Comparison of ENCODE assay signal across 8 cellular contexts in genomic region chr1:37858931-37859506, GRCh38. TPM values are rescaled to one million over a fixed set of nuclear protein-coding genes. Genes with fewer than 3 reads are reported as not detected.
DNase-seq lines count a peak whose midpoint lies in the region; ATAC-seq and TF ChIP-seq lines count a peak whose summit lies in the region.

No MANE protein-coding gene starts in this region.

- peak overlapping the region; percentile 98 for H3K27ac Mint-ChIP-seq in activated naive CD8-positive, alpha-beta T cell

- peaks cover 37% of the 10 kb centered on the region for H3K36me3 ChIP-seq in right atrium auricular region
- peaks cover 12 to 37% (median 16%) of the 10 kb centered on the region in 3 donors for H3K36me3 ChIP-seq in skeletal muscle tissue (ENCODE audit: control insufficient read depth in 3 of 3, insufficient read depth in 3 of 3, low read length in 3 of 3)

- H3K27me3 ChIP-seq in right atrium auricular region (no peaks in the 10 kb centered on the region), skeletal muscle tissue (ENCODE audit: control insufficient read depth in 3 of 3, insufficient read depth in 3 of 3, low read length in 3 of 3) (no peaks in the 10 kb centered on the region)

- H3K27ac ChIP-seq in right atrium auricular region = peak overlapping the region; percentile 91
- H3K27ac ChIP-seq in skeletal muscle tissue (ENCODE audit: low read depth, low read length) = peak overlapping the region; percentile 88

- ATAC-seq in GM19023 (IDR thresholded peaks at IDR 0.05; ENCODE audit: unreplicated experiment) = peak; percentile 28

- H3K4me3 ChIP-seq in AG04449 (ENCODE audit: low read depth, low read length) (peak overlapping the region; percentile 99), right atrium auricular region (peak overlapping the region; percentile 93 to 96), skeletal muscle tissue (ENCODE audit: low read length in 3 of 3) (peak overlapping the region; percentile 94 to 99 (median 98))

- no peaks in the 10 kb centered on the region for H3K27me3 Mint-ChIP-seq in activated naive CD8-positive, alpha-beta T cell

- no peaks in the 10 kb centered on the region for H3K9me3 ChIP-seq in right atrium auricular region
- H3K9me3 ChIP-seq in skeletal muscle tissue (ENCODE audit: control insufficient read depth in 3 of 3, low read length in 3 of 3) = no peaks in the 10 kb centered on the region

- DNase-seq in AG04449 (ENCODE audit: low read depth, low spot score) (no peak), HK-2 (ENCODE audit: unreplicated experiment) (peak; percentile 17), right atrium auricular region (ENCODE audit: low spot score) (no peak), activated gamma-delta T cell treated with Interleukin-2 at 50 U/mL for 16 hours (no peak), DMS153 (lab: John Stamatoyannopoulos, UW) (no peak)

- POLR2A ChIA-PET in AG04449 (lab: Yijun Ruan, JAX) = interaction anchor here (1.0 to 1.5 kb wide), 6 partner anchors 8 to 167 kb away, joined by 3 to 10 read pairs (median 3); partner anchors contain the start of genes C1orf122, CDCA8 and YRDC

- peaks cover 3% of the 10 kb centered on the region for H3K36me3 Mint-ChIP-seq in activated naive CD8-positive, alpha-beta T cell

- H3K9me3 Mint-ChIP-seq in activated naive CD8-positive, alpha-beta T cell (ENCODE audit: low read depth) = no peaks in the 10 kb centered on the region

- H3K4me1 Mint-ChIP-seq in activated naive CD8-positive, alpha-beta T cell (ENCODE audit: low read depth) = peaks cover 40% of the 10 kb centered on the region

- peaks cover 3 to 33% of the 10 kb centered on the region in 2 donors for H3K4me1 ChIP-seq in right atrium auricular region
- peaks cover 20 to 45% (median 21%) of the 10 kb centered on the region in 3 donors for H3K4me1 ChIP-seq in skeletal muscle tissue (ENCODE audit: control insufficient read depth in 3 of 3, insufficient read depth in 3 of 3, low read length in 3 of 3)

- peak overlapping the region; percentile 94 to 98 (median 96) for H3K9ac ChIP-seq in skeletal muscle tissue (ENCODE audit: low read depth in 1 of 3, low read length in 3 of 3)

- TF ChIP-seq CTCF in AG04449 (IDR thresholded peaks at IDR 0.05; ENCODE audit: insufficient read depth, low read length, missing control alignments) (no peak), right atrium auricular region (IDR thresholded peaks at IDR 0.05) (no peak)

- CTCF ChIA-PET in AG04449 (lab: Yijun Ruan, JAX) = interaction anchor here (0.7 to 8.6 kb wide), 33 partner anchors 8 to 402 kb away, joined by 3 to 108 read pairs (median 7); partner anchors contain the start of gene DNALI1

- peak overlapping the region; percentile 97 for H3K4me3 Mint-ChIP-seq in activated naive CD8-positive, alpha-beta T cell

RNA-seq across cellular contexts. Expression of gene MTF1, which starts 0.4 kb away (rescaled TPM):
- total RNA-seq in right atrium auricular region (1 to 10 TPM; 2.3 to 4.8 TPM), skeletal muscle tissue (2.1 TPM)

RNA-seq across cellular contexts. Expression of gene YRDC, which starts 51.0 kb away (rescaled TPM):
- total RNA-seq in right atrium auricular region (1 to 10 TPM; 6.1 to 8.6 TPM), skeletal muscle tissue (7.3 TPM)

RNA-seq across cellular contexts. Expression of gene C1orf122, which starts 51.4 kb away (rescaled TPM):
- total RNA-seq in right atrium auricular region (10 to 100 TPM; 71.5 to 89.3 TPM), skeletal muscle tissue (9.4 TPM)
